In genomic region chr16:86027366-86028126, GRCh38 we compare ENCODE assay signal across 19 cellular contexts.
"Had no signal": no experiment of that assay in that cellular context is flagged by ENCODE, and none has a peak within 500 bp of the region (broad histone marks: within the 10 kb centered on the region; RNA-seq: fewer than 3 reads in every experiment).

No MANE protein-coding gene starts in this region.

- H3K36me3 Mint-ChIP-seq: neural progenitor cell; stimulated activated effector memory CD8-positive, alpha-beta T cell treated with anti-CD3 and anti-CD28 coated beads, Interleukin-12 subunit alpha, Interleukin-12 subunit beta, amount 100 ng/mL, for 72 hours had no signal

- DNase-seq: activated CD4-positive, alpha-beta T cell treated with anti-CD3 and anti-CD28 coated beads for 36 hours; activated CD8-positive, alpha-beta T cell treated with anti-CD3 and anti-CD28 coated beads for 36 hours; activated effector memory CD4-positive, alpha-beta T cell treated with Interleukin-2 at 50 U/mL for 16 hours; activated naive CD4-positive, alpha-beta T cell treated with anti-CD3 and anti-CD28 coated beads, Interleukin-2, amount 50 U/mL, for 16 hours; activated T-cell treated with anti-CD3 and anti-CD28 coated beads, Interleukin-2, amount 50 U/mL, for 4 hours; effector CD4-positive, alpha-beta T cell; foreskin fibroblast; glutamatergic neuron; lower lobe of right lung; midbrain; ovary; stimulated activated CD4-positive, alpha-beta T cell treated with anti-CD3 and anti-CD28 coated beads, Interleukin-1b, Interleukin-23, amount 100 ng/mL, for 48 hours had no signal

- H3K4me3 Mint-ChIP-seq: activated CD4-positive, alpha-beta T cell treated with anti-CD3 and anti-CD28 coated beads for 36 hours; activated CD8-positive, alpha-beta T cell treated with anti-CD3 and anti-CD28 coated beads for 36 hours; activated T-cell treated with anti-CD3 and anti-CD28 coated beads, Interleukin-2, amount 50 U/mL, for 4 hours; neural progenitor cell; stimulated activated effector memory CD8-positive, alpha-beta T cell treated with anti-CD3 and anti-CD28 coated beads, Interleukin-12 subunit alpha, Interleukin-12 subunit beta, amount 100 ng/mL, for 72 hours had no signal

- H3K4me2 ChIP-seq: neural progenitor cell had no signal

- H2AFZ ChIP-seq: neural progenitor cell had no signal

- H3K36me3 ChIP-seq: cardiac muscle cell, lower lobe of right lung, neural progenitor cell, ovary, tibial artery had no signal

- H3K4me3 ChIP-seq: cardiac muscle cell, lower lobe of right lung, neural progenitor cell, ovary, tibial artery had no signal

- H3K4me1 ChIP-seq: tibial artery had no signal

- H3K27ac ChIP-seq: cardiac muscle cell, lower lobe of right lung, neural progenitor cell, ovary, tibial artery had no signal

- H3K27me3 ChIP-seq: cardiac muscle cell, neural progenitor cell, ovary had no signal

- FAIRE-seq: colon, endothelial cell of umbilical vein had no signal

- H3K9ac ChIP-seq: neural progenitor cell had no signal

- H3K27ac Mint-ChIP-seq: activated CD4-positive, alpha-beta T cell treated with anti-CD3 and anti-CD28 coated beads for 36 hours; activated CD8-positive, alpha-beta T cell treated with anti-CD3 and anti-CD28 coated beads for 36 hours; neural progenitor cell; stimulated activated effector memory CD8-positive, alpha-beta T cell treated with anti-CD3 and anti-CD28 coated beads, Interleukin-12 subunit alpha, Interleukin-12 subunit beta, amount 100 ng/mL, for 72 hours had no signal

- ATAC-seq: activated CD4-positive, alpha-beta T cell treated with anti-CD3 and anti-CD28 coated beads for 36 hours; activated CD8-positive, alpha-beta T cell treated with anti-CD3 and anti-CD28 coated beads for 36 hours; activated T-cell treated with anti-CD3 and anti-CD28 coated beads, Interleukin-2, amount 50 U/mL, for 4 hours; lower lobe of right lung; sciatic nerve had no signal

- H3K4me1 Mint-ChIP-seq: activated CD4-positive, alpha-beta T cell treated with anti-CD3 and anti-CD28 coated beads for 36 hours; stimulated activated effector memory CD8-positive, alpha-beta T cell treated with anti-CD3 and anti-CD28 coated beads, Interleukin-12 subunit alpha, Interleukin-12 subunit beta, amount 100 ng/mL, for 72 hours had no signal
